Comparison of ENCODE assay signal across 1 cellular context in genomic region chr14:74706101-74706500, GRCh38.
TF ChIP-seq lines count a peak whose summit lies in the region.

No MANE protein-coding gene starts in this region.

TF ChIP-seq in IMR-90, 13 proteins besides CTCF, POLR2A, EP300 and RAD21:
- TF ChIP-seq CHD1 (IDR thresholded peaks at IDR 0.05; ENCODE audit: low read depth, low read length) (no peak), NFE2L2 (IDR thresholded peaks at IDR 0.05; ENCODE audit: low read depth, low read length) (no peak), RFX5 (IDR thresholded peaks at IDR 0.05; ENCODE audit: low read depth, low read length) (no peak), MXI1 (IDR thresholded peaks at IDR 0.05; ENCODE audit: borderline replicate concordance, low read depth, low read length) (no peak), FOS (IDR thresholded peaks at IDR 0.05; ENCODE audit: low read depth, low read length) (no peak), CEBPB (IDR thresholded peaks at IDR 0.05; ENCODE audit: low read depth, low read length) (no peak), MAZ (IDR thresholded peaks at IDR 0.05; ENCODE audit: borderline replicate concordance, low read depth, low read length) (no peak), RCOR1 (IDR thresholded peaks at IDR 0.05; ENCODE audit: insufficient replicate concordance, low read length) (no peak), SMC3 (IDR thresholded peaks at IDR 0.05; ENCODE audit: low read depth, low read length) (no peak), MAFK (IDR thresholded peaks at IDR 0.05; ENCODE audit: low read depth, low read length) (no peak), USF2 (IDR thresholded peaks at IDR 0.05; ENCODE audit: low read depth, low read length) (no peak), BHLHE40 (IDR thresholded peaks at IDR 0.05; ENCODE audit: low read depth, low read length) (no peak), ELK1 (IDR thresholded peaks at IDR 0.05; ENCODE audit: borderline replicate concordance, low read depth, low read length) (no peak)
